1 cellular context compared by ENCODE assay signal in genomic region chr12:104521731-104522130, GRCh38.
TF ChIP-seq lines count a peak whose summit lies in the region.

No MANE protein-coding gene starts in this region.

TF ChIP-seq in H1, 55 proteins besides CTCF, POLR2A, EP300 and RAD21:
- TF ChIP-seq KDM1A (IDR thresholded peaks at IDR 0.05; ENCODE audit: borderline replicate concordance, low read length) = no peak
- no peak for TF ChIP-seq FOSL1 (IDR thresholded peaks at IDR 0.05; ENCODE audit: insufficient read depth, low read depth, low read length)
- TF ChIP-seq TEAD4 (IDR thresholded peaks at IDR 0.05; ENCODE audit: low read depth, low read length) = no peak
- no peak for TF ChIP-seq SP4 (IDR thresholded peaks at IDR 0.05; ENCODE audit: low read length)
